8 cellular contexts compared by ENCODE assay signal in the genomic region with DNA sequence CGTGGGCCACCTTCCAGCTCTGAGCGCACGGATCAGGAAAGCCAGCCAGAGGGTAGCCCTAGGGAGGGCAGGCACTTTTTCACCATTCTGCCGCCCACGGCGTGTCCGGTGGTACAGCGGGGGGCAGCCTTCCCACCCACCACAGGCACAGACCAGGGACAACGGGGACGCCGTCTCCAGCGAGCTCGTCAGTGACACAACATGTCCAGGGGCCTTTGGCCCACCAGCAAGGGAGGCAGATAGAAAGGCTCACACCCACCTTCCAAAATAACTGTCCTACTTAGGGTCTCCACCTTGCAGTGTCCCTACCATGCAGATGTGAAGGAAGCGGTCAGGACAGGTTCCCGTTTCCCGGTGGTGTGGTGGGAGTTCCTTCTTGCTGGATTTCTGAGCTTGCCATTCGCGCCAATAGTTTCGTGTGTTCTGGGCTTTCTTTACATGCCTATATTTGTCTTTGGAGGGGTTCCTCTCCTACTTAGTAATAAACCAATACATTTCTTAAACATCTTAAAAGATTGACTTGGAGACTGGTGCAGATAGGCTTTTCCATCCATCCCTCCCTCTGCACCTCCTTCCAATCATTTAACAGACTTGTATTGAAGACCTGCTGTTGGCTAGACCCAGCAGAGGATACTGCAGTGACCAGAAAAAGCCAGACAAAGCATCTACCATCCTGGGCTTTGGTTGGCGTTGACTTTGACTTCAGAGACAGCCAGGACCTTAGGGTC. TPM values are rescaled to one million over a fixed set of nuclear protein-coding genes. Genes with fewer than 3 reads are reported as not detected.
DNase-seq lines count a peak whose midpoint lies in the region; ATAC-seq and TF ChIP-seq lines count a peak whose summit lies in the region.

No MANE protein-coding gene starts in this region.

- H3K27me3 Mint-ChIP-seq in activated T-helper 2 cell treated with anti-CD3 and anti-CD28 coated beads, Interferon-gamma antibody, Interleukin-2, Interleukin-4, amounts not matched to agents 10 μg/mL and 5 μg/mL and 100 μg/mL, durations not matched to agents 14 hours and 24 hours and 36 hours (ENCODE audit: low read depth), result no peaks in the 10 kb centered on the region
- no peaks in the 10 kb centered on the region for H3K27me3 Mint-ChIP-seq in stimulated activated naive CD8-positive, alpha-beta T cell treated with anti-CD3 and anti-CD28 coated beads, Interleukin-15, Interleukin-2, amounts not matched to agents 100 ng/mL and 50 ng/mL, for 24 hours

- H3K36me3 ChIP-seq in iPS DF 6.9 (ENCODE audit: control insufficient read depth, insufficient read depth, low read length), result no peaks in the 10 kb centered on the region

- WGBS in iPS DF 6.9 (ENCODE audit: insufficient coverage, insufficient read length), result no CpG with 5 or more reads among the region's 20 CpGs

- TF ChIP-seq CTCF in GM12864 (IDR thresholded peaks at IDR 0.05; ENCODE audit: low read depth, low read length, missing control alignments), result no peak
- TF ChIP-seq CTCF in omental fat pad (IDR thresholded peaks at IDR 0.05), result no peak

- peak overlapping the region; percentile 89 for H3K4me3 Mint-ChIP-seq in activated T-helper 2 cell treated with anti-CD3 and anti-CD28 coated beads, Interferon-gamma antibody, Interleukin-2, Interleukin-4, amounts not matched to agents 10 μg/mL and 5 μg/mL and 100 μg/mL, durations not matched to agents 14 hours and 24 hours and 36 hours (ENCODE audit: low read depth)
- peak overlapping the region; percentile 93 for H3K4me3 Mint-ChIP-seq in stimulated activated naive CD8-positive, alpha-beta T cell treated with anti-CD3 and anti-CD28 coated beads, Interleukin-15, Interleukin-2, amounts not matched to agents 100 ng/mL and 50 ng/mL, for 24 hours

- peak overlapping the region; percentile 91 for H3K27ac Mint-ChIP-seq in activated T-helper 2 cell treated with anti-CD3 and anti-CD28 coated beads, Interferon-gamma antibody, Interleukin-2, Interleukin-4, amounts not matched to agents 10 μg/mL and 5 μg/mL and 100 μg/mL, durations not matched to agents 14 hours and 24 hours and 36 hours
- H3K27ac Mint-ChIP-seq in stimulated activated naive CD8-positive, alpha-beta T cell treated with anti-CD3 and anti-CD28 coated beads, Interleukin-15, Interleukin-2, amounts not matched to agents 100 ng/mL and 50 ng/mL, for 24 hours, result peak overlapping the region; percentile 91

- ATAC-seq in HG03064 (IDR thresholded peaks at IDR 0.05; ENCODE audit: low read depth, unreplicated experiment) (peak; percentile 6), omental fat pad (ENCODE audit: low FRiP score) (no peak)

- peaks cover 3% of the 10 kb centered on the region; the same call in 1 of the 2 replicates for H3K4me1 ChIP-seq in iPS DF 6.9 (ENCODE audit: control insufficient read depth, insufficient read depth, low read length)

- peaks cover 39% of the 10 kb centered on the region for H3K36me3 Mint-ChIP-seq in activated T-helper 2 cell treated with anti-CD3 and anti-CD28 coated beads, Interferon-gamma antibody, Interleukin-2, Interleukin-4, amounts not matched to agents 10 μg/mL and 5 μg/mL and 100 μg/mL, durations not matched to agents 14 hours and 24 hours and 36 hours (ENCODE audit: low read depth)
- peaks cover 27% of the 10 kb centered on the region for H3K36me3 Mint-ChIP-seq in stimulated activated naive CD8-positive, alpha-beta T cell treated with anti-CD3 and anti-CD28 coated beads, Interleukin-15, Interleukin-2, amounts not matched to agents 100 ng/mL and 50 ng/mL, for 24 hours (ENCODE audit: low read depth)

- no peaks in the 10 kb centered on the region for H3K27me3 ChIP-seq in iPS DF 6.9 (ENCODE audit: control insufficient read depth, insufficient read depth, low read length)

- no peak overlapping the region for H3K27ac ChIP-seq in iPS DF 6.9 (ENCODE audit: low read length)

- H3K4me3 ChIP-seq in GM12864 (ENCODE audit: low read depth, low read length) (peak overlapping the region; percentile 98), iPS DF 6.9 (ENCODE audit: low read length) (peak overlapping the region; percentile 97)

- peaks cover 10% of the 10 kb centered on the region for H3K9me3 Mint-ChIP-seq in activated T-helper 2 cell treated with anti-CD3 and anti-CD28 coated beads, Interferon-gamma antibody, Interleukin-2, Interleukin-4, amounts not matched to agents 10 μg/mL and 5 μg/mL and 100 μg/mL, durations not matched to agents 14 hours and 24 hours and 36 hours
- H3K9me3 Mint-ChIP-seq in stimulated activated naive CD8-positive, alpha-beta T cell treated with anti-CD3 and anti-CD28 coated beads, Interleukin-15, Interleukin-2, amounts not matched to agents 100 ng/mL and 50 ng/mL, for 24 hours, result no peaks in the 10 kb centered on the region

- DNase-seq in GM12864 (ENCODE audit: low read depth), result no peak
- DNase-seq in activated T-helper 2 cell treated with anti-CD3 and anti-CD28 coated beads, Interferon-gamma antibody, Interleukin-2, Interleukin-4, amounts not matched to agents 10 μg/mL and 5 μg/mL and 100 μg/mL, durations not matched to agents 14 hours and 24 hours and 36 hours (ENCODE audit: low spot score), result no peak
- no peak for DNase-seq in iPS DF 6.9 (ENCODE audit: low read depth, low spot score)
- no peak for DNase-seq in NCI-H69 (lab: John Stamatoyannopoulos, UW)
- DNase-seq in omental fat pad (ENCODE audit: low spot score), result no peak
- DNase-seq in NOMO-1 treated with DMSO at 0.1 percent for 48 hours (lab: John Stamatoyannopoulos, UW; ENCODE audit: unreplicated experiment), result no peak

- intact Hi-C loops in activated T-helper 2 cell treated with anti-CD3 and anti-CD28 coated beads, Interferon-gamma antibody, Interleukin-2, Interleukin-4, amounts not matched to agents 10 μg/mL and 5 μg/mL and 100 μg/mL, durations not matched to agents 14 hours and 24 hours and 36 hours (cut with micrococcal nuclease), result loop anchor here (5.0 to 10.0 kb wide), 2 partner anchors 53 to 750 kb away; no protein-coding TSS in a partner anchor

- no peaks in the 10 kb centered on the region for H3K9me3 ChIP-seq in iPS DF 6.9 (ENCODE audit: control insufficient read depth, insufficient read depth, low read length)

- H3K4me1 Mint-ChIP-seq in activated T-helper 2 cell treated with anti-CD3 and anti-CD28 coated beads, Interferon-gamma antibody, Interleukin-2, Interleukin-4, amounts not matched to agents 10 μg/mL and 5 μg/mL and 100 μg/mL, durations not matched to agents 14 hours and 24 hours and 36 hours (ENCODE audit: low read depth), result peaks cover 28% of the 10 kb centered on the region
- H3K4me1 Mint-ChIP-seq in stimulated activated naive CD8-positive, alpha-beta T cell treated with anti-CD3 and anti-CD28 coated beads, Interleukin-15, Interleukin-2, amounts not matched to agents 100 ng/mL and 50 ng/mL, for 24 hours (ENCODE audit: low read depth), result peaks cover 46% of the 10 kb centered on the region

RNA-seq across cellular contexts. Expression of gene ASB1, which starts 0.9 kb away (rescaled TPM):
- total RNA-seq in activated T-helper 2 cell treated with anti-CD3 and anti-CD28 coated beads, Interferon-gamma antibody, Interleukin-2, Interleukin-4, amounts not matched to agents 10 μg/mL and 5 μg/mL and 100 μg/mL, durations not matched to agents 14 hours and 24 hours and 36 hours, result 36.3 and 37.4 TPM in 2 replicates
- total RNA-seq in omental fat pad, result 10 to 100 TPM; 12.9 to 23.4 (median 14.4) TPM
